Comparison of ENCODE assay signal across 37 cellular contexts in genomic region chr2:106894545-106894944, GRCh38. TPM values are rescaled to one million over a fixed set of nuclear protein-coding genes. Genes with fewer than 3 reads are reported as not detected.
"Had no signal": no experiment of that assay in that cellular context is flagged by ENCODE, and none has a peak within 500 bp of the region (broad histone marks: within the 10 kb centered on the region; RNA-seq: fewer than 3 reads in every experiment).

No MANE protein-coding gene starts in this region.

- H3K36me3 ChIP-seq: MG63 had no signal

- H3K4me3 ChIP-seq: MG63 had no signal

- DNase-seq: Karpas-422, Kasumi-1, MG63, MM.1S, MV-4-11, NCI-H1048, NCI-H1092, NCI-H1092 treated with DMSO at 0.1 percent for 48 hours, NCI-H1105, NCI-H1105 treated with DMSO at 0.1 percent for 48 hours, NCI-H1417, NCI-H1417 treated with DMSO at 0.1 percent for 48 hours, NCI-H1436, NCI-H1436 treated with DMSO at 0.1 percent for 48 hours, NCI-H146, NCI-H1694, NCI-H1694 treated with DMSO at 0.1 percent for 48 hours, NCI-H187, NCI-H187 treated with DMSO at 0.1 percent for 48 hours, NCI-H1930, NCI-H2029, NCI-H2029 treated with DMSO at 0.1 percent for 48 hours, NCI-H2081, NCI-H2081 treated with DMSO at 0.1 percent for 48 hours, NCI-H2107, NCI-H2171, NCI-H2171 treated with DMSO at 0.1 percent for 48 hours, NCI-H2227 treated with DMSO at 0.1 percent for 48 hours, NCI-H226, NCI-H345, NCI-H446, NCI-H446 treated with DMSO at 0.1 percent for 48 hours, NCI-H510A, NCI-H510A treated with DMSO at 0.1 percent for 48 hours had no signal

- H3K9me3 ChIP-seq: MG63 had no signal

- H3K27me3 ChIP-seq: MG63 had no signal

RNA-seq across cellular contexts. Expression of gene ST6GAL2, which starts 8.6 kb away (rescaled TPM):
- total RNA-seq: LHCN-M2, M059J, NCI-H460 had no signal
